In the genomic region with DNA sequence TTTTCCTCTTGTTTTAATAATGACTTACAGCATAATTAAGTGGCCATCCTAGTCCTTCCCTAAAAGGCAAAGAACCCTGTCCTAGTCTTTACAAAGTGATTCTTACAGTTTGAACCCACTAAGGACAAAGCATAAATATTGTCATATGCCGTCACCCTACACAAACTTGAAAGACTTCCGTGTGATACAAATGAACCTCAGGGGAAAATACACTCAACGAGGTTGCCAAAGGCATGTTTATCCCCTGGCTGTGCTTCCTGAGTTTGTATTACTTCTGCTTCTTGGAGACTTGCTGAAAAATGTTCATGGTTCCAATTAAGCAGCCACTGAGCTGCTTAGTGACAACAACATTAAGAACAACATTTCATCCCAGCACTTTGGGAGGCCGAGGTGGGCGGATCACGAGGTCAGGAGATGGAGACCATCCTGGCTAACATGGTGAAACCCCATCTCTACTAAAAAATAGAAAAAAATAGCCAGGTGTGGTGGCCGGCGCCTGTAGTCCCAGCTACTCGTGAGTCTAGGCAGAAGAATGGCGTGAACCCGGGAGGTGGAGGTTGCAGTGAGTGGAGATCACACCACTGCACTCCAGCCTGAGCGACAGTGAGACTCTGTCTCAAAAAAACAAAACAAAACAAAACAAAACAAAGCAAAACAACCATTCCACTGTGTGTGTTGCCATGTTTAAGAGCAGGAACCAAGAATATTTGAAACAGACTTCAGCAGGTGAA, we compare ENCODE assay signal across 17 cellular contexts. TPM values are rescaled to one million over a fixed set of nuclear protein-coding genes. Genes with fewer than 3 reads are reported as not detected.
DNase-seq lines count a peak whose midpoint lies in the region; ATAC-seq, FAIRE-seq and TF ChIP-seq lines count a peak whose summit lies in the region.
"Had no signal": no experiment of that assay in that cellular context is flagged by ENCODE, and none has a peak within 500 bp of the region (broad histone marks: within the 10 kb centered on the region; RNA-seq: fewer than 3 reads in every experiment).

No MANE protein-coding gene starts in this region.

- H3K27me3 Mint-ChIP-seq in stimulated activated naive B cell treated with anti-CD40 and anti-IgM and Interleukin-4, amounts not matched to agents 10 μg/mL and 1 μg/mL and 100 μg/mL, for 72 hours, result no peaks in the 10 kb centered on the region
- H3K27me3 Mint-ChIP-seq: progenitor cell of endocrine pancreas had no signal

- POLR2A ChIA-PET in IMR-90 (lab: Charles Lee; ENCODE audit: unreplicated experiment), result no interaction called here

- intact Hi-C loops in IMR-90 (cut with micrococcal nuclease), result no loop called here

- no peak overlapping the region for H2BK120ac ChIP-seq in IMR-90 (ENCODE audit: low read depth, low read length)

- H4K8ac ChIP-seq in IMR-90 (ENCODE audit: low read depth in 2 of 2, low read length in 2 of 2), result no peak overlapping the region

- CTCF ChIA-PET in IMR-90 (lab: Yijun Ruan, JAX), result interaction anchor here (1.0 to 1.3 kb wide), 2 partner anchors 10 to 47 kb away, joined by 3 read pairs; no protein-coding TSS in a partner anchor

- H3K9me3 ChIP-seq in IMR-90 (ENCODE audit: control insufficient read depth, insufficient read depth, low read length), result no peaks in the 10 kb centered on the region
- no peaks in the 10 kb centered on the region for H3K9me3 ChIP-seq in keratinocyte (ENCODE audit: control insufficient read depth, low read depth, low read length)
- H3K9me3 ChIP-seq: SJSA1 had no signal

- H3K79me1 ChIP-seq in IMR-90 (ENCODE audit: low read depth in 1 of 2, low read length in 2 of 2), result no peaks in the 10 kb centered on the region

- no peaks in the 10 kb centered on the region for H3K36me3 Mint-ChIP-seq in stimulated activated naive B cell treated with anti-CD40 and anti-IgM and Interleukin-4, amounts not matched to agents 10 μg/mL and 1 μg/mL and 100 μg/mL, for 72 hours

- no peaks in the 10 kb centered on the region for H3K9me1 ChIP-seq in IMR-90 (ENCODE audit: insufficient read depth, low read length)
- no peaks in the 10 kb centered on the region for H3K9me1 ChIP-seq in keratinocyte (ENCODE audit: control insufficient read depth, extremely low read depth, insufficient read depth, low read length)

- no peak for TF ChIP-seq RAD21 in IMR-90 (IDR thresholded peaks at IDR 0.05; ENCODE audit: low read length)

- H3K79me2 ChIP-seq in keratinocyte (ENCODE audit: control insufficient read depth, insufficient read depth, low read length), result no peaks in the 10 kb centered on the region

- H3K4me2 ChIP-seq in IMR-90 (ENCODE audit: low read depth, low read length), result no peak overlapping the region
- peak overlapping the region; percentile 23 for H3K4me2 ChIP-seq in keratinocyte (ENCODE audit: control insufficient read depth, extremely low read depth, insufficient read depth, low read depth, low read length)

- no peak overlapping the region for H3K23ac ChIP-seq in IMR-90 (ENCODE audit: low read depth, low read length)

- WGBS in IMR-90 (ENCODE audit: extremely low coverage in 2 of 2, insufficient read length in 1 of 2), 2 experiments, result 50% methylated on average over 1 of the region's 12 CpGs; no CpG with 5 or more reads in 1 of the 2 experiments

- DNase-seq in IMR-90 (peak; percentile 6), keratinocyte (ENCODE audit: low read depth, low spot score) (no peak), HuH-7 (ENCODE audit: low spot score) (no peak)
- DNase-seq in stimulated activated naive B cell treated with anti-CD40 and anti-IgM and Interleukin-4, amounts not matched to agents 10 μg/mL and 1 μg/mL and 100 μg/mL, for 72 hours, result no peak
- DNase-seq: activated CD4-positive, alpha-beta T cell treated with anti-CD3 and anti-CD28 coated beads for 1 hour; amniotic stem cell; effector CD4-positive, alpha-beta T cell; hippocampal formation; NCI-H1417; substantia nigra had no signal

- in situ Hi-C loops in IMR-90 (cut with MboI; ENCODE audit: low sequenced_read_pairs), result no loop called here

- H4K20me1 ChIP-seq in IMR-90 (ENCODE audit: insufficient read depth, low read length), result no peaks in the 10 kb centered on the region
- no peaks in the 10 kb centered on the region for H4K20me1 ChIP-seq in keratinocyte (ENCODE audit: control insufficient read depth, extremely low read depth, insufficient read depth, low read length)

- peak overlapping the region; percentile 24; the same call in 1 of the 2 replicates for H4K5ac ChIP-seq in IMR-90 (ENCODE audit: low read depth, low read length)

- TF ChIP-seq CTCF in IMR-90 (conservative IDR thresholded peaks at IDR 0.05; ENCODE audit: low read depth, low read length), result no peak
- no peak for TF ChIP-seq CTCF in VCaP (conservative IDR thresholded peaks at IDR 0.05)
- no peak for TF ChIP-seq CTCF in keratinocyte (optimal IDR thresholded peaks at IDR 0.05 in 1 of 3, IDR thresholded peaks at IDR 0.05 in 1 of 3, conservative IDR thresholded peaks at IDR 0.05 in 1 of 3; ENCODE audit: extremely low read depth in 1 of 3, insufficient read depth in 2 of 3, low read length in 3 of 3)

- ATAC-seq in IMR-90 (ENCODE audit: low read depth) (no peak), HG02884 (IDR thresholded peaks at IDR 0.05; ENCODE audit: unreplicated experiment) (no peak), HG03565 (IDR thresholded peaks at IDR 0.05; ENCODE audit: unreplicated experiment) (no peak)
- ATAC-seq in stimulated activated naive B cell treated with anti-CD40 and anti-IgM and Interleukin-4, amounts not matched to agents 10 μg/mL and 1 μg/mL and 100 μg/mL, for 72 hours (replicated peaks), result peak; percentile 48

- dilution Hi-C loops in IMR-90 (cut with HindIII; ENCODE audit: low sequenced_read_pairs, unreplicated experiment), result no loop called here
- dilution Hi-C loops in keratinocyte (cut with MboI; ENCODE audit: extremely low pct_ligation_motif_present, low sequenced_read_pairs), result no loop called here

- H3K36me3 ChIP-seq in IMR-90 (ENCODE audit: control insufficient read depth, insufficient read depth, low read length), result no peaks in the 10 kb centered on the region
- H3K36me3 ChIP-seq in keratinocyte (ENCODE audit: control insufficient read depth in 2 of 2, extremely low read depth in 1 of 2, insufficient read depth in 2 of 2, low read length in 2 of 2), result peaks cover 0 to 1% of the 10 kb centered on the region in 2 experiments
- H3K36me3 ChIP-seq: SJSA1 had no signal

- H3K56ac ChIP-seq in IMR-90 (ENCODE audit: extremely low read depth, insufficient read depth, low read length), result no peak overlapping the region

- H3K4me1 ChIP-seq in IMR-90 (ENCODE audit: control insufficient read depth, insufficient read depth, low read length) (peaks cover 7% of the 10 kb centered on the region), keratinocyte (ENCODE audit: control insufficient read depth, extremely low read depth, insufficient read depth, low read length) (peaks cover 15% of the 10 kb centered on the region)

- H2BK5ac ChIP-seq in IMR-90 (ENCODE audit: low read depth, low read length, poor library complexity, severe bottlenecking), result no peak overlapping the region

- no peak for FAIRE-seq in keratinocyte (lab: Jason Lieb, UNC)
- FAIRE-seq: H1 had no signal

- H2AFZ ChIP-seq in IMR-90 (replicated peaks; ENCODE audit: low read length, poor library complexity) (no peak overlapping the region), keratinocyte (ENCODE audit: control insufficient read depth, low read length) (no peak overlapping the region)

- H3K4ac ChIP-seq in IMR-90 (ENCODE audit: low read depth, low read length), result no peak overlapping the region

- peak overlapping the region; percentile 21; the same call in 1 of the 2 replicates for H2BK20ac ChIP-seq in IMR-90 (ENCODE audit: low read depth, low read length)

- no TSS peak for BruUV-seq in IMR-90 (replicated peaks; lab: Mats Ljungman, UMichigan)

- H3K18ac ChIP-seq in IMR-90 (ENCODE audit: low read depth, low read length), result peak overlapping the region; percentile 47; the same call in 1 of the 2 replicates

- 0 out of 2 replicates have a peak overlapping the region, but pooled peaks have one; percentile 32 for H4K91ac ChIP-seq in IMR-90 (ENCODE audit: insufficient read depth, low read depth, low read length)

- no peak overlapping the region for H2AK5ac ChIP-seq in IMR-90 (ENCODE audit: low read depth, low read length)

- no peak overlapping the region for H3K9ac ChIP-seq in IMR-90 (ENCODE audit: low read depth, low read length)
- no peak overlapping the region for H3K9ac ChIP-seq in keratinocyte (ENCODE audit: control insufficient read depth, extremely low read depth, insufficient read depth, low read length)

- H3K9me3 Mint-ChIP-seq in stimulated activated naive B cell treated with anti-CD40 and anti-IgM and Interleukin-4, amounts not matched to agents 10 μg/mL and 1 μg/mL and 100 μg/mL, for 72 hours, result peaks cover 0 to 1% of the 10 kb centered on the region in 2 donors

- H3K27me3 ChIP-seq in IMR-90 (ENCODE audit: control insufficient read depth, insufficient read depth, low read length) (no peaks in the 10 kb centered on the region), keratinocyte (ENCODE audit: control insufficient read depth, extremely low read depth, insufficient read depth, low read length) (no peaks in the 10 kb centered on the region)
- H3K27me3 ChIP-seq: SJSA1 had no signal

- no peak overlapping the region for H2AK9ac ChIP-seq in IMR-90 (replicated peaks; ENCODE audit: low read depth, low read length, poor library complexity)

- H3K27ac Mint-ChIP-seq in stimulated activated naive B cell treated with anti-CD40 and anti-IgM and Interleukin-4, amounts not matched to agents 10 μg/mL and 1 μg/mL and 100 μg/mL, for 72 hours, result no peak overlapping the region
- H3K27ac Mint-ChIP-seq: progenitor cell of endocrine pancreas had no signal

- no peak overlapping the region for H3K14ac ChIP-seq in IMR-90 (replicated peaks; ENCODE audit: low read depth, low read length)

- H3K4me1 Mint-ChIP-seq in stimulated activated naive B cell treated with anti-CD40 and anti-IgM and Interleukin-4, amounts not matched to agents 10 μg/mL and 1 μg/mL and 100 μg/mL, for 72 hours, result peaks cover 12 to 42% of the 10 kb centered on the region in 2 donors

- no peak for TF ChIP-seq POLR2A in IMR-90 (IDR thresholded peaks at IDR 0.05; ENCODE audit: low read depth, low read length)

- H3K27ac ChIP-seq in IMR-90 (ENCODE audit: insufficient read depth, low read length) (no peak overlapping the region), VCaP (peak overlapping the region; percentile 29), keratinocyte (ENCODE audit: control insufficient read depth, insufficient read depth, low read length) (no peak overlapping the region)
- H3K27ac ChIP-seq: SJSA1 had no signal

- H3K4me3 ChIP-seq in IMR-90 (ENCODE audit: insufficient read depth, low read depth, low read length) (no peak overlapping the region), keratinocyte (ENCODE audit: control insufficient read depth in 2 of 3, extremely low read depth in 1 of 3, insufficient read depth in 2 of 3, low read depth in 1 of 3, low read length in 3 of 3) (no peak overlapping the region)
- H3K4me3 ChIP-seq: SJSA1 had no signal

- no peak overlapping the region for H3K4me3 Mint-ChIP-seq in stimulated activated naive B cell treated with anti-CD40 and anti-IgM and Interleukin-4, amounts not matched to agents 10 μg/mL and 1 μg/mL and 100 μg/mL, for 72 hours

- H2BK15ac ChIP-seq in IMR-90 (ENCODE audit: low read depth, low read length), result no peak overlapping the region

RNA-seq across cellular contexts. Expression of gene RASSF6, which starts 16.2 kb away (rescaled TPM):
- not detected in 2 replicates for total RNA-seq in IMR-90 (2012; rRNA removed)
- not detected in 2 replicates for polyA plus RNA-seq in IMR-90 (2012; rRNA removed)
- under 0.01 TPM in 1 of 2 replicates, not detected in the other for polyA plus RNA-seq in IMR-90 (2012; cell fraction: cytosol; rRNA removed)
- not detected in 2 replicates for polyA plus RNA-seq in IMR-90 (2012; cell fraction: nucleus; rRNA removed; ENCODE audit: low replicate concordance)
- polyA plus RNA-seq in keratinocyte, result 3.6 to 6.5 TPM (median 4.4 TPM) in 3 replicates
- polyA plus RNA-seq in keratinocyte (2011; ENCODE audit: low read depth), result 5.2 TPM
- polyA plus RNA-seq in keratinocyte (2011; cell fraction: cytosol; rRNA removed), result 4.5 and 8.3 TPM in 2 replicates
- 10.1 and 11.4 TPM in 2 replicates for polyA plus RNA-seq in keratinocyte (2011; cell fraction: nucleus; rRNA removed)
- 3.5 and 3.6 TPM in 2 replicates for polyA plus RNA-seq in keratinocyte (2012; ENCODE audit: low replicate concordance)
- polyA minus RNA-seq in keratinocyte, result 2.8 to 3.6 TPM (median 3.4 TPM) in 3 replicates
- 5.8 TPM for polyA minus RNA-seq in keratinocyte (2011; cell fraction: cytosol; rRNA and poly(A)+ RNA removed)
- 7.7 and 16.1 TPM in 2 replicates for polyA minus RNA-seq in keratinocyte (2011; cell fraction: nucleus; rRNA and poly(A)+ RNA removed)
- total RNA-seq: HT1080, SJSA1 had no signal

Comparison
In these comparisons a context has a peak if more than half of its experiments do, and no peak if none do; other contexts are left out.
1. ATAC-seq: peak in stimulated activated naive B cell treated with anti-CD40 and anti-IgM and Interleukin-4, amounts not matched to agents 10 μg/mL and 1 μg/mL and 100 μg/mL, for 72 hours (2 of 2); none in IMR-90 (single experiment), HG02884 (single experiment) and HG03565 (single experiment).